Comparison of ENCODE assay signal across 8 cellular contexts in genomic region chr3:10551821-10552630, GRCh38. TPM values are rescaled to one million over a fixed set of nuclear protein-coding genes. Genes with fewer than 3 reads are reported as not detected.
A peak's percentile ranks its signal among the peaks of the same experiment; 100 is the strongest.
DNase-seq lines count a peak whose midpoint lies in the region; ATAC-seq and TF ChIP-seq lines count a peak whose summit lies in the region.

No MANE protein-coding gene starts in this region.

- CTCF ChIA-PET in HCT116 (lab: Charles Lee) = no interaction called here

- no peaks in the 10 kb centered on the region for H3K9me3 Mint-ChIP-seq in activated naive CD4-positive, alpha-beta T cell treated with anti-CD3 and anti-CD28 coated beads, Interleukin-2, amount 50 U/mL, for 72 hours

- H3K4me1 ChIP-seq in HCT116 (ENCODE audit: control insufficient read depth in 1 of 2, insufficient read depth in 2 of 2, low read length in 2 of 2) (peaks cover 14 to 35% of the 10 kb centered on the region in 2 experiments; a peak in 3 of 4 replicates), lung (ENCODE audit: control insufficient read depth in 2 of 2, insufficient read depth in 2 of 2, low read length in 2 of 2) (no peaks in the 10 kb centered on the region)

- H3K36me3 Mint-ChIP-seq in activated naive CD4-positive, alpha-beta T cell treated with anti-CD3 and anti-CD28 coated beads, Interleukin-2, amount 50 U/mL, for 72 hours = no peaks in the 10 kb centered on the region

- peak overlapping the region; percentile 89 for H2AFZ ChIP-seq in HCT116 (ENCODE audit: low read depth, low read length, poor library complexity, severe bottlenecking)

- POLR2A ChIA-PET in HCT116 (lab: Charles Lee) = no interaction called here

- H3K4me3 ChIP-seq in HCT116 (replicated peaks in 1 of 2; ENCODE audit: low read depth in 1 of 2, low read length in 2 of 2) (peak overlapping the region in 1 of 2 experiments; percentile 43; a peak in 3 of 4 replicates), lung (no peak overlapping the region)

- peak overlapping the region; percentile 40 for H3K9ac ChIP-seq in HCT116 (ENCODE audit: low read length)

- no TSS peak for BruUV-seq in HCT116 (replicated peaks; lab: Mats Ljungman, UMichigan)

- TF ChIP-seq CTCF in HCT116 (IDR thresholded peaks at IDR 0.05 in 2 of 3, conservative IDR thresholded peaks at IDR 0.05 in 1 of 3; ENCODE audit: borderline replicate concordance in 1 of 3, insufficient read depth in 1 of 3, low read depth in 2 of 3, low read length in 2 of 3) (no peak), lung (IDR thresholded peaks at IDR 0.05; ENCODE audit: control extremely low read depth, extremely low read depth) (no peak)

- no peaks in the 10 kb centered on the region; the same call in 1 of the 2 replicates for H3K27me3 ChIP-seq in HCT116 (ENCODE audit: insufficient read depth, low read length)
- H3K27me3 ChIP-seq in lung (ENCODE audit: control insufficient read depth, insufficient read depth) = no peaks in the 10 kb centered on the region

- ATAC-seq in HCT116 = peak; percentile 90
- ATAC-seq in activated naive CD4-positive, alpha-beta T cell treated with anti-CD3 and anti-CD28 coated beads, Interleukin-2, amount 50 U/mL, for 72 hours = peak; percentile 76 to 79
- ATAC-seq in lung (ENCODE audit: insufficient read depth, low FRiP score) = peak; percentile 35
- no peak for ATAC-seq in HG02571 (IDR thresholded peaks at IDR 0.05; ENCODE audit: unreplicated experiment)

- TF ChIP-seq POLR2A in HCT116 (IDR thresholded peaks at IDR 0.05; ENCODE audit: borderline replicate concordance, extremely low read depth, insufficient read depth, insufficient read length) = no peak

- RAD21 ChIA-PET in HCT116 (lab: Charles Lee; ENCODE audit: low non-redundant PET in 1 of 2, low total read pairs in 2 of 2, uncharacterized antibody in 2 of 2, unreplicated experiment in 2 of 2) = no interaction called here

- H3K79me2 ChIP-seq in HCT116 (ENCODE audit: insufficient read depth, low read length) = no peaks in the 10 kb centered on the region

- H4K20me1 ChIP-seq in HCT116 (ENCODE audit: insufficient read depth) = no peaks in the 10 kb centered on the region

- no peaks in the 10 kb centered on the region for H3K9me2 ChIP-seq in HCT116 (ENCODE audit: insufficient read depth)

- intact Hi-C loops in HCT116 (cut with micrococcal nuclease) = no loop called here

- H3K27ac ChIP-seq in HCT116 (ENCODE audit: low read depth, low read length) = no peak overlapping the region
- no peak overlapping the region for H3K27ac ChIP-seq in lung (ENCODE audit: low read depth in 1 of 2, low read length in 1 of 2)

- DNase-seq in HCT116 (ENCODE audit: low read depth, low spot score) (peak; percentile 15), T-helper 1 cell (peak; percentile 16 to 77 (median 38)), lung (ENCODE audit: low spot score) (peak; percentile 41), NK-92 (lab: John Stamatoyannopoulos, UW; ENCODE audit: unreplicated experiment) (no peak), NCI-H1417 treated with DMSO at 0.1 percent for 48 hours (lab: John Stamatoyannopoulos, UW) (no peak)
- DNase-seq in activated naive CD4-positive, alpha-beta T cell treated with anti-CD3 and anti-CD28 coated beads, Interleukin-2, amount 50 U/mL, for 72 hours (ENCODE audit: low spot score in 2 of 2) = peak; percentile 62 to 70
- peak; percentile 78 to 82 for DNase-seq in stimulated activated CD8-positive, alpha-beta memory T cell treated with anti-CD3 and anti-CD28 coated beads, Interleukin-7, amount 100 ng/mL, for 4 hours (ENCODE audit: low read depth in 2 of 2)

- H3K4me2 ChIP-seq in HCT116 (ENCODE audit: low read length) = peak overlapping the region; percentile 70

- peak overlapping the region in 1 of 2 donors; percentile 14 for H3K27ac Mint-ChIP-seq in activated naive CD4-positive, alpha-beta T cell treated with anti-CD3 and anti-CD28 coated beads, Interleukin-2, amount 50 U/mL, for 72 hours

- WGBS in lung, 2 donors = 45 to 58% methylated on average over 19 of the region's 19 CpGs

- TF ChIP-seq RAD21 in HCT116 (IDR thresholded peaks at IDR 0.05; ENCODE audit: low read depth) = no peak

- H3K36me3 ChIP-seq in HCT116 (ENCODE audit: control insufficient read depth in 1 of 2, insufficient read depth in 2 of 2, low read length in 2 of 2) = no peaks in the 10 kb centered on the region
- no peaks in the 10 kb centered on the region for H3K36me3 ChIP-seq in lung (ENCODE audit: control insufficient read depth in 2 of 2, insufficient read depth in 2 of 2, low read length in 2 of 2)

- H3K9me3 ChIP-seq in HCT116 (ENCODE audit: control insufficient read depth in 1 of 2, insufficient read depth in 1 of 2, low read depth in 1 of 2, low read length in 2 of 2) (no peaks in the 10 kb centered on the region), lung (ENCODE audit: control insufficient read depth in 2 of 2, insufficient read depth in 1 of 2, low read length in 1 of 2) (peaks cover 0 to 6% of the 10 kb centered on the region in 2 donors)

TF ChIP-seq in HCT116, 20 proteins besides CTCF, POLR2A, EP300 and RAD21:
- TF ChIP-seq ELF1 (IDR thresholded peaks at IDR 0.05; ENCODE audit: borderline replicate concordance, low read depth) (no peak), JUND (IDR thresholded peaks at IDR 0.05) (peak; percentile 84), EGR1 (IDR thresholded peaks at IDR 0.05; ENCODE audit: low read depth) (peak; percentile 99), MAX (IDR thresholded peaks at IDR 0.05) (peak; percentile 46; the same call in 1 of the 2 replicates), SP1 (IDR thresholded peaks at IDR 0.05; ENCODE audit: low read depth) (peak; percentile 51; the same call in 1 of the 2 replicates), FOSL1 (IDR thresholded peaks at IDR 0.05; ENCODE audit: low read depth) (peak; percentile 82), EZH2 (IDR thresholded peaks at IDR 0.05) (no peak)

RNA-seq across cellular contexts. Expression of gene ATP2B2, which starts 46.6 kb away (rescaled TPM):
- not detected for total RNA-seq in HCT116 (2021; ENCODE audit: unreplicated experiment)
- polyA plus RNA-seq in HCT116 (2012) = 0.01 TPM in 2 replicates
- total RNA-seq in activated naive CD4-positive, alpha-beta T cell treated with anti-CD3 and anti-CD28 coated beads, Interleukin-2, amount 50 U/mL, for 72 hours = not detected
- under 1 TPM in 1 of 2 donors, not detected in 1; 0.06 TPM for total RNA-seq in lung
- polyA plus RNA-seq in lung = not detected

Comparison
In these comparisons a context has a peak if more than half of its experiments do, and no peak if none do; other contexts are left out.
1. DNase-seq: peak in HCT116 (single experiment), T-helper 1 cell (5 of 5), activated naive CD4-positive, alpha-beta T cell treated with anti-CD3 and anti-CD28 coated beads, Interleukin-2, amount 50 U/mL, for 72 hours (2 of 2), lung (single experiment) and stimulated activated CD8-positive, alpha-beta memory T cell treated with anti-CD3 and anti-CD28 coated beads, Interleukin-7, amount 100 ng/mL, for 4 hours (2 of 2); none in NK-92 (single experiment) and NCI-H1417 treated with DMSO at 0.1 percent for 48 hours (single experiment).